In genomic region chr3:34570916-34571705, GRCh38 we compare ENCODE assay signal across 26 cellular contexts.
DNase-seq lines count a peak whose midpoint lies in the region; ATAC-seq and TF ChIP-seq lines count a peak whose summit lies in the region.
"Had no signal": no experiment of that assay in that cellular context is flagged by ENCODE, and none has a peak within 500 bp of the region (broad histone marks: within the 10 kb centered on the region; RNA-seq: fewer than 3 reads in every experiment).

No MANE protein-coding gene starts in this region.

- CTCF ChIA-PET in MCF 10A (lab: Yijun Ruan, JAX) = no interaction called here

- no peak overlapping the region for H3K4me3 Mint-ChIP-seq in MCF 10A (ENCODE audit: unreplicated experiment)
- H3K4me3 Mint-ChIP-seq: CD14-positive monocyte; CD8-positive, alpha-beta memory T cell; IgD-negative memory B cell had no signal

- TF ChIP-seq CTCF in MCF 10A (IDR thresholded peaks at IDR 0.05; ENCODE audit: unreplicated experiment) (no peak), breast epithelium (IDR thresholded peaks at IDR 0.05) (no peak)

- H3K36me3 ChIP-seq in breast epithelium = no peaks in the 10 kb centered on the region
- H3K36me3 ChIP-seq: BE2C, SJSA1 had no signal

- BruUV-seq in MCF 10A (replicated peaks; lab: Mats Ljungman, UMichigan) = no TSS peak

- no peak overlapping the region for H3K4me3 ChIP-seq in breast epithelium
- H3K4me3 ChIP-seq: SJSA1 had no signal

- H3K36me3 Mint-ChIP-seq in MCF 10A (ENCODE audit: insufficient read depth, unreplicated experiment) = no peaks in the 10 kb centered on the region
- H3K36me3 Mint-ChIP-seq: CD14-positive monocyte; CD8-positive, alpha-beta memory T cell; IgD-negative memory B cell had no signal

- H3K9me3 Mint-ChIP-seq in MCF 10A (ENCODE audit: unreplicated experiment) = no peaks in the 10 kb centered on the region

- POLR2A ChIA-PET in MCF 10A (lab: Yijun Ruan, JAX) = no interaction called here

- no peak for TF ChIP-seq POLR2A in breast epithelium (IDR thresholded peaks at IDR 0.05)

- no peaks in the 10 kb centered on the region for H3K9me3 ChIP-seq in breast epithelium
- H3K9me3 ChIP-seq: BE2C, SJSA1 had no signal

- no peak for ATAC-seq in GM19455 (IDR thresholded peaks at IDR 0.05; ENCODE audit: unreplicated experiment)

- H3K4me1 ChIP-seq in breast epithelium = no peaks in the 10 kb centered on the region
- H3K4me1 ChIP-seq: BE2C, SJSA1 had no signal

- H3K27me3 Mint-ChIP-seq in MCF 10A (ENCODE audit: insufficient read depth, unreplicated experiment) = peaks cover 17% of the 10 kb centered on the region
- H3K27me3 Mint-ChIP-seq: CD8-positive, alpha-beta memory T cell; IgD-negative memory B cell had no signal

- H3K27me3 ChIP-seq in breast epithelium = no peaks in the 10 kb centered on the region
- H3K27me3 ChIP-seq: BE2C, SJSA1 had no signal

- no peak overlapping the region for H3K27ac ChIP-seq in breast epithelium
- H3K27ac ChIP-seq: 22Rv1, SJSA1 had no signal

- intact Hi-C loops in MCF 10A (cut with micrococcal nuclease) = no loop called here
- intact Hi-C loops in breast epithelium (cut with DNase I; ENCODE audit: low total_unique reads) = no loop called here

- H3K4me1 Mint-ChIP-seq in MCF 10A (ENCODE audit: insufficient read depth, unreplicated experiment) = no peaks in the 10 kb centered on the region
- H3K4me1 Mint-ChIP-seq: CD14-positive monocyte; CD8-positive, alpha-beta memory T cell; IgD-negative memory B cell had no signal

- H3K27ac Mint-ChIP-seq in MCF 10A (ENCODE audit: low read depth, unreplicated experiment) = no peak overlapping the region
- H3K27ac Mint-ChIP-seq: CD14-positive monocyte; CD8-positive, alpha-beta memory T cell; IgD-negative memory B cell had no signal

- DNase-seq in MCF 10A (ENCODE audit: unreplicated experiment) (peak; percentile 42), breast epithelium (ENCODE audit: low spot score in 2 of 2) (no peak), dedifferentiated amniotic fluid mesenchymal stem cell (ENCODE audit: extremely low spot score) (peak; percentile 18), myocyte (ENCODE audit: low read depth) (peak; percentile 5), islet precursor cell (no peak), ureter (ENCODE audit: low spot score) (no peak)
- DNase-seq: ACHN; BE2C; CD8-positive, alpha-beta memory T cell; DMS 273 treated with DMSO at 0.1 percent for 48 hours; DND-41; MV-4-11; NCI-H1105; NCI-H146; NCI-H1930; NCI-H2107; NCI-H446; NCI-H524 treated with DMSO at 0.1 percent for 48 hours; NCI-H774; Right ventricle myocardium superior; RPMI8226 had no signal

Comparison
In these comparisons a context has a peak if more than half of its experiments do, and no peak if none do; other contexts are left out.
1. DNase-seq: peak in MCF 10A (single experiment), dedifferentiated amniotic fluid mesenchymal stem cell (single experiment) and myocyte (single experiment); none in breast epithelium (0 of 2), islet precursor cell (single experiment) and ureter (single experiment).